In the genomic region with DNA sequence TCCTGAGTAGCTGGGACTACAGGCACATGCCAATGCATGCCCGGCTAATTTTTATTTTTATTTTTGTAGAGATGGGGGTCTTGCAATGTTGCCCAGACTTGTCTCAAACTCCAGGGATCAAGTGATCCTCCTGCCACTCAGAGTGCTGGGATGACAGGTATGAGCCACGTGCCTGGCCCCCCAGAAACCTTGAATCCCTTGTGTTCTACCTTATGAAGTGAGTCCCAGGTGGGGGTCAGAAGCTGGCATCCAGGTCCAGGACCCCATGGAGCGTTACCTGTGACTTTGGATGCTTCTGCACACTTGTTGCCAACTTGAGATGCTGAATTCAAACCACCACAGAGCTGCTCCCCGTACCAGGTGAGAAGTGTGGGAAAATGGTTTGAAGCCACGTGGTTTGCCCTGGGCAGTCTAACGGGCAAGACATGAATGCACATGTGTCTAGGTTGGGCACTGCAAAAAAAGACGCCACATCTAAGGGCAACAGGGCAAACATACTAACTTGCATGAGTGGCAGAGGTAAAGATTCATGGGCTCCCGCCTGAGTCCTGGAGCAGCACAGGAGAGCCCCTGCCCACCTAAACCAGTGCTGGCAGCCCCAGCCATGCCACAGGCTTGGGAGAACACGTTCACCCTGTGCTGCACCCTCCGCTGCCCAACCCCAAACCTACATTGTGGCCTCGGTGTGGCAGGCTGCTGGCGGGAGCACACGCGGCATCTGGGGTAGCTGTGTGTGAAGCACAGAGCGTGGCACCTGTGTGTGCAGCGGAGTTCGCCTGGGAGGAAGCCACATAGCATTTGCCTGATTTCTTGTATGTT, we compare ENCODE assay signal across 30 cellular contexts.
"Had no signal": no experiment of that assay in that cellular context is flagged by ENCODE, and none has a peak within 500 bp of the region (broad histone marks: within the 10 kb centered on the region; RNA-seq: fewer than 3 reads in every experiment).

No MANE protein-coding gene starts in this region.

- H3K27ac ChIP-seq: adrenal gland, body of pancreas, gastroesophageal sphincter had no signal

- ATAC-seq: activated CD4-positive, alpha-beta T cell treated with anti-CD3 and anti-CD28 coated beads for 36 hours; activated CD8-positive, alpha-beta memory T cell treated with anti-CD3 and anti-CD28 coated beads, Interleukin-2, amount 10 ng/mL, durations not matched to agents 7 days and 5 days; activated CD8-positive, alpha-beta T cell treated with anti-CD3 and anti-CD28 coated beads, Interleukin-2, amount 10 ng/mL, durations not matched to agents 7 days and 5 days; activated naive CD8-positive, alpha-beta T cell treated with anti-CD3 and anti-CD28 coated beads, Interleukin-2, amount 50 U/mL, for 24 hours; body of pancreas; gastroesophageal sphincter had no signal

- FAIRE-seq: colon had no signal

- H3K4me1 ChIP-seq: adrenal gland, body of pancreas had no signal

- H3K36me3 ChIP-seq: adrenal gland, esophagus muscularis mucosa, gastroesophageal sphincter had no signal

- H3K27me3 ChIP-seq: adrenal gland, body of pancreas, esophagus muscularis mucosa, gastroesophageal sphincter had no signal

- H3K27ac Mint-ChIP-seq: activated CD4-positive, alpha-beta memory T cell treated with anti-CD3 and anti-CD28 coated beads for 36 hours; activated CD4-positive, alpha-beta T cell treated with anti-CD3 and anti-CD28 coated beads for 36 hours; activated CD4-positive, alpha-beta T cell treated with anti-CD3 and anti-CD28 coated beads, Interleukin-2, amount 10 ng/mL, durations not matched to agents 24 days and 14 days; activated CD8-positive, alpha-beta memory T cell treated with anti-CD3 and anti-CD28 coated beads, Interleukin-2, amount 10 ng/mL, durations not matched to agents 7 days and 5 days; activated CD8-positive, alpha-beta T cell treated with anti-CD3 and anti-CD28 coated beads, Interleukin-2, amount 10 ng/mL, durations not matched to agents 7 days and 5 days; activated naive CD4-positive, alpha-beta T cell treated with anti-CD3 and anti-CD28 coated beads for 36 hours; activated naive CD4-positive, alpha-beta T cell treated with anti-CD3 and anti-CD28 coated beads, Interleukin-2, amount 50 U/mL, for 24 hours; activated naive CD8-positive, alpha-beta T cell treated with anti-CD3 and anti-CD28 coated beads for 36 hours; activated naive CD8-positive, alpha-beta T cell treated with anti-CD3 and anti-CD28 coated beads, Interleukin-2, amount 50 U/mL, for 24 hours; activated T-helper 1 cell treated with anti-CD3 and anti-CD28 coated beads, Interleukin-12 subunit alpha, Interleukin-12 subunit beta, Interleukin-2, Interleukin-4 antibody, amounts not matched to agents 30 ng/mL and 10 ng/mL and 1 ng/mL, durations not matched to agents 14 hours and 24 hours and 36 hours; activated T-helper 2 cell treated with anti-CD3 and anti-CD28 coated beads, Interferon-gamma antibody, Interleukin-2, Interleukin-4, amounts not matched to agents 10 μg/mL and 5 μg/mL and 100 μg/mL, durations not matched to agents 14 hours and 24 hours and 36 hours had no signal

- H3K4me3 ChIP-seq: adrenal gland, body of pancreas, esophagus muscularis mucosa, gastroesophageal sphincter had no signal

- H3K9me3 Mint-ChIP-seq: activated CD4-positive, alpha-beta memory T cell treated with anti-CD3 and anti-CD28 coated beads for 36 hours; activated CD4-positive, alpha-beta T cell treated with anti-CD3 and anti-CD28 coated beads, Interleukin-2, amount 10 ng/mL, durations not matched to agents 24 days and 14 days; activated naive CD4-positive, alpha-beta T cell treated with anti-CD3 and anti-CD28 coated beads for 36 hours; activated naive CD4-positive, alpha-beta T cell treated with anti-CD3 and anti-CD28 coated beads, Interleukin-2, amount 50 U/mL, for 24 hours; activated naive CD8-positive, alpha-beta T cell treated with anti-CD3 and anti-CD28 coated beads for 36 hours; activated naive CD8-positive, alpha-beta T cell treated with anti-CD3 and anti-CD28 coated beads, Interleukin-2, amount 50 U/mL, for 24 hours; activated T-helper 1 cell treated with anti-CD3 and anti-CD28 coated beads, Interleukin-12 subunit alpha, Interleukin-12 subunit beta, Interleukin-2, Interleukin-4 antibody, amounts not matched to agents 30 ng/mL and 10 ng/mL and 1 ng/mL, durations not matched to agents 14 hours and 24 hours and 36 hours; activated T-helper 2 cell treated with anti-CD3 and anti-CD28 coated beads, Interferon-gamma antibody, Interleukin-2, Interleukin-4, amounts not matched to agents 10 μg/mL and 5 μg/mL and 100 μg/mL, durations not matched to agents 14 hours and 24 hours and 36 hours had no signal

- DNase-seq: activated CD4-positive, alpha-beta memory T cell treated with anti-CD3 and anti-CD28 coated beads for 36 hours; activated CD4-positive, alpha-beta T cell treated with anti-CD3 and anti-CD28 coated beads for 36 hours; activated CD4-positive, alpha-beta T cell treated with anti-CD3 and anti-CD28 coated beads, Interleukin-2, amount 10 ng/mL, durations not matched to agents 24 days and 14 days; activated CD4-positive, CD25-positive, alpha-beta regulatory T cell; activated CD4-positive, CD25-positive, alpha-beta regulatory T cell treated with anti-CD3 and anti-CD28 coated beads, Interleukin-2, amount 50 U/mL, for 72 hours; activated CD8-positive, alpha-beta memory T cell treated with anti-CD3 and anti-CD28 coated beads, Interleukin-2, amount 10 ng/mL, durations not matched to agents 7 days and 5 days; activated CD8-positive, alpha-beta memory T cell treated with anti-CD3 and anti-CD28 coated beads, Interleukin-2, amount 50 U/mL, for 4 hours; activated CD8-positive, alpha-beta T cell treated with anti-CD3 and anti-CD28 coated beads, Interleukin-2, amount 10 ng/mL, durations not matched to agents 7 days and 5 days; activated effector memory CD4-positive, alpha-beta T cell treated with anti-CD3 and anti-CD28 coated beads, Interleukin-2, amount 50 U/mL, for 16 hours; activated naive CD4-positive, alpha-beta T cell treated with anti-CD3 and anti-CD28 coated beads for 36 hours; activated naive CD8-positive, alpha-beta T cell treated with anti-CD3 and anti-CD28 coated beads for 36 hours; activated naive CD8-positive, alpha-beta T cell treated with anti-CD3 and anti-CD28 coated beads, Interleukin-2, amount 50 U/mL, for 24 hours; activated T-cell treated with anti-CD3 and anti-CD28 coated beads, Interleukin-2, amount 50 U/mL, for 1 hour; activated T-cell treated with anti-CD3 and anti-CD28 coated beads, Interleukin-2, amount 50 U/mL, for 48 hours; adrenal gland; amygdala; aorta; body of pancreas; caudate nucleus; cortex of kidney; dermis blood vessel endothelial cell; effector CD4-positive, alpha-beta T cell; foreskin melanocyte; T-helper 2 cell had no signal

- H3K27me3 Mint-ChIP-seq: activated CD4-positive, alpha-beta memory T cell treated with anti-CD3 and anti-CD28 coated beads for 36 hours; activated CD4-positive, alpha-beta T cell treated with anti-CD3 and anti-CD28 coated beads for 36 hours; activated naive CD4-positive, alpha-beta T cell treated with anti-CD3 and anti-CD28 coated beads, Interleukin-2, amount 50 U/mL, for 24 hours; activated naive CD8-positive, alpha-beta T cell treated with anti-CD3 and anti-CD28 coated beads for 36 hours; activated naive CD8-positive, alpha-beta T cell treated with anti-CD3 and anti-CD28 coated beads, Interleukin-2, amount 50 U/mL, for 24 hours had no signal

- H3K4me3 Mint-ChIP-seq: activated CD4-positive, alpha-beta memory T cell treated with anti-CD3 and anti-CD28 coated beads for 36 hours; activated CD4-positive, alpha-beta T cell treated with anti-CD3 and anti-CD28 coated beads for 36 hours; activated CD4-positive, alpha-beta T cell treated with anti-CD3 and anti-CD28 coated beads, Interleukin-2, amount 10 ng/mL, durations not matched to agents 24 days and 14 days; activated CD8-positive, alpha-beta memory T cell treated with anti-CD3 and anti-CD28 coated beads, Interleukin-2, amount 10 ng/mL, durations not matched to agents 7 days and 5 days; activated CD8-positive, alpha-beta T cell treated with anti-CD3 and anti-CD28 coated beads, Interleukin-2, amount 10 ng/mL, durations not matched to agents 7 days and 5 days; activated naive CD4-positive, alpha-beta T cell treated with anti-CD3 and anti-CD28 coated beads for 36 hours; activated naive CD4-positive, alpha-beta T cell treated with anti-CD3 and anti-CD28 coated beads, Interleukin-2, amount 50 U/mL, for 24 hours; activated naive CD8-positive, alpha-beta T cell treated with anti-CD3 and anti-CD28 coated beads for 36 hours; activated naive CD8-positive, alpha-beta T cell treated with anti-CD3 and anti-CD28 coated beads, Interleukin-2, amount 50 U/mL, for 24 hours; activated T-helper 1 cell treated with anti-CD3 and anti-CD28 coated beads, Interleukin-12 subunit alpha, Interleukin-12 subunit beta, Interleukin-2, Interleukin-4 antibody, amounts not matched to agents 30 ng/mL and 10 ng/mL and 1 ng/mL, durations not matched to agents 14 hours and 24 hours and 36 hours had no signal

- H3K9me3 ChIP-seq: adrenal gland, body of pancreas, esophagus muscularis mucosa, gastroesophageal sphincter had no signal

- H3K36me3 Mint-ChIP-seq: activated CD4-positive, alpha-beta memory T cell treated with anti-CD3 and anti-CD28 coated beads for 36 hours; activated CD8-positive, alpha-beta memory T cell treated with anti-CD3 and anti-CD28 coated beads, Interleukin-2, amount 10 ng/mL, durations not matched to agents 7 days and 5 days; activated naive CD4-positive, alpha-beta T cell treated with anti-CD3 and anti-CD28 coated beads, Interleukin-2, amount 50 U/mL, for 24 hours; activated naive CD8-positive, alpha-beta T cell treated with anti-CD3 and anti-CD28 coated beads for 36 hours had no signal
